Comparison of ENCODE assay signal across 8 cellular contexts in genomic region chr17:14308965-14309879, GRCh38. TPM values are rescaled to one million over a fixed set of nuclear protein-coding genes. Genes with fewer than 3 reads are reported as not detected.
DNase-seq lines count a peak whose midpoint lies in the region; ATAC-seq and TF ChIP-seq lines count a peak whose summit lies in the region.

No MANE protein-coding gene starts in this region.

- H3K4me2 ChIP-seq in neural progenitor cell, result peak overlapping the region; percentile 93

- TF ChIP-seq EP300 in gastroesophageal sphincter (IDR thresholded peaks at IDR 0.05), result no peak

- peaks cover 40% of the 10 kb centered on the region for H4K20me1 ChIP-seq in neural progenitor cell (ENCODE audit: low read depth)

- peaks cover 67% of the 10 kb centered on the region for H3K79me2 ChIP-seq in neural progenitor cell (ENCODE audit: low read depth)

- 0 to 2% methylated on average over 4 to 12 of the region's 71 CpGs for WGBS in gastroesophageal sphincter (ENCODE audit: low coverage in 1 of 2), 2 donors

- TF ChIP-seq POLR2A in gastroesophageal sphincter (IDR thresholded peaks at IDR 0.05), result peak in 1 of 2 donors; percentile 10

- CTCF ChIA-PET in activated naive CD4-positive, alpha-beta T cell treated with anti-CD3 and anti-CD28 coated beads, Interleukin-2, amount 10 ng/mL, durations not matched to agents 7 days and 5 days (lab: Charles Lee), result no interaction called here

- H3K36me3 ChIP-seq in gastroesophageal sphincter (no peaks in the 10 kb centered on the region), neural progenitor cell (no peaks in the 10 kb centered on the region)

- peak overlapping the region; percentile 58 for H3K4me3 Mint-ChIP-seq in activated naive CD4-positive, alpha-beta T cell treated with anti-CD3 and anti-CD28 coated beads, Interleukin-2, amount 10 ng/mL, durations not matched to agents 7 days and 5 days
- H3K4me3 Mint-ChIP-seq in neural progenitor cell, result peak overlapping the region; percentile 87

- peaks cover 57% of the 10 kb centered on the region for H3K4me1 Mint-ChIP-seq in activated naive CD4-positive, alpha-beta T cell treated with anti-CD3 and anti-CD28 coated beads, Interleukin-2, amount 10 ng/mL, durations not matched to agents 7 days and 5 days
- peaks cover 49% of the 10 kb centered on the region for H3K4me1 Mint-ChIP-seq in neural progenitor cell

- H3K4me1 ChIP-seq in gastroesophageal sphincter (peaks cover 0 to 25% (median 4%) of the 10 kb centered on the region in 3 donors), neural progenitor cell (peaks cover 49% of the 10 kb centered on the region)

- peak; percentile 64 for ATAC-seq in HG03159 (IDR thresholded peaks at IDR 0.05; ENCODE audit: unreplicated experiment)
- peak; percentile 98 for ATAC-seq in gastroesophageal sphincter

- H3K4me3 ChIP-seq in gastroesophageal sphincter, result peak overlapping the region; percentile 19 to 56
- H3K4me3 ChIP-seq in neural progenitor cell, result peak overlapping the region; percentile 62

- peaks cover 13% of the 10 kb centered on the region for H3F3A ChIP-seq in neural progenitor cell (ENCODE audit: low read depth)

- TF ChIP-seq CTCF in gastroesophageal sphincter (IDR thresholded peaks at IDR 0.05), result no peak
- TF ChIP-seq CTCF in neural progenitor cell (IDR thresholded peaks at IDR 0.05), result no peak

- peak overlapping the region; percentile 48 for H2AFZ ChIP-seq in neural progenitor cell (replicated peaks)

- peak overlapping the region; percentile 8 for H3K27ac Mint-ChIP-seq in activated naive CD4-positive, alpha-beta T cell treated with anti-CD3 and anti-CD28 coated beads, Interleukin-2, amount 10 ng/mL, durations not matched to agents 7 days and 5 days
- H3K27ac Mint-ChIP-seq in neural progenitor cell, result peak overlapping the region; percentile 44

- peaks cover 42% of the 10 kb centered on the region for H3K36me3 Mint-ChIP-seq in activated naive CD4-positive, alpha-beta T cell treated with anti-CD3 and anti-CD28 coated beads, Interleukin-2, amount 10 ng/mL, durations not matched to agents 7 days and 5 days
- H3K36me3 Mint-ChIP-seq in neural progenitor cell, result peaks cover 14% of the 10 kb centered on the region

- H3K27me3 ChIP-seq in gastroesophageal sphincter (peaks cover 52% of the 10 kb centered on the region), neural progenitor cell (peaks cover 39% of the 10 kb centered on the region)

- H3K27me3 Mint-ChIP-seq in activated naive CD4-positive, alpha-beta T cell treated with anti-CD3 and anti-CD28 coated beads, Interleukin-2, amount 10 ng/mL, durations not matched to agents 7 days and 5 days, result no peaks in the 10 kb centered on the region
- H3K27me3 Mint-ChIP-seq in neural progenitor cell (ENCODE audit: insufficient read depth, low read depth), result peaks cover 16% of the 10 kb centered on the region

- no peaks in the 10 kb centered on the region for H3K9me3 Mint-ChIP-seq in activated naive CD4-positive, alpha-beta T cell treated with anti-CD3 and anti-CD28 coated beads, Interleukin-2, amount 10 ng/mL, durations not matched to agents 7 days and 5 days
- H3K9me3 Mint-ChIP-seq in neural progenitor cell, result peaks cover 6% of the 10 kb centered on the region

- H3K9ac ChIP-seq in neural progenitor cell, result no peak overlapping the region

- H3K9me3 ChIP-seq in gastroesophageal sphincter, result no peaks in the 10 kb centered on the region
- no peaks in the 10 kb centered on the region for H3K9me3 ChIP-seq in neural progenitor cell (ENCODE audit: low read depth)

- H3K27ac ChIP-seq in gastroesophageal sphincter, result peak overlapping the region in 3 of 4 donors; percentile 34 to 72 (median 62)
- peak overlapping the region; percentile 80 for H3K27ac ChIP-seq in neural progenitor cell

- peak; percentile 65 for DNase-seq in GDM1 (lab: John Stamatoyannopoulos, UW)
- peak; percentile 97 for DNase-seq in SHP77 treated with DMSO at 0.1 percent for 48 hours (lab: John Stamatoyannopoulos, UW)
- peak; percentile 93 for DNase-seq in activated naive CD4-positive, alpha-beta T cell treated with anti-CD3 and anti-CD28 coated beads, Interleukin-2, amount 10 ng/mL, durations not matched to agents 7 days and 5 days
- peak; percentile 98 for DNase-seq in neural progenitor cell (ENCODE audit: low spot score)
- peak; percentile 86 for DNase-seq in stimulated activated naive CD4-positive, alpha-beta T cell treated with Interleukin-2 at 50 U/mL for 16 hours (lab: John Stamatoyannopoulos, UW)
- DNase-seq in HT-29 (ENCODE audit: low spot score), result no peak

RNA-seq across cellular contexts. Expression of gene HS3ST3B1, which starts 8.3 kb away (rescaled TPM):
- total RNA-seq in gastroesophageal sphincter, result 1 to 10 TPM; 2.6 to 4.2 (median 3.1) TPM
- total RNA-seq in neural progenitor cell (ENCODE audit: low replicate concordance), result 21.2 and 21.5 TPM in 2 replicates
- 0.13 TPM in 1 of 2 replicates, not detected in the other for total RNA-seq in HT-29 (2014; rRNA removed; shearing (Covaris generic))
